8 cellular contexts compared by ENCODE assay signal in the genomic region with DNA sequence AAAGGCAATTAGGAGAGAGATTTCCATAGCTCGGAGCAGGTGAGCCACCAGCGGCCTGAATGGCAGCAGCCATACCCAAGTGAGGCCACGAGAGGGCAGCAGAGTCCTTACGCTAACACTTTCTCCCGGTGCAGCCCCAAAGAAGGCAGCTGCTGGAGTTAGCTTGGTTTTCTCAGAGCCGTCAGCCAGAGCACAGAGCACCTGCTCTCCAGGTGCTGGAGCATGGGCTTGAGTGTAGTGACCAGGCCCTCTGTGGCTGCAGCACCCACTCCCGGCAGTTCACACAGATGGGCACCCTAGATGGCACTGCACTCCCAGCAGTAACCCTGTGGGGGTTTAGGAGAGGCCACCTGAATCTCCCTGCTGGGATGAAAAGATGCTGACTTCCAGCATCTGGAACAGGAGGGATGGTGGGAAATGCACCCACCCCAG. TPM values are rescaled to one million over a fixed set of nuclear protein-coding genes. Genes with fewer than 3 reads are reported as not detected.
DNase-seq lines count a peak whose midpoint lies in the region; ATAC-seq and TF ChIP-seq lines count a peak whose summit lies in the region.

No MANE protein-coding gene starts in this region.

- H3K36me3 ChIP-seq in HCT116 (ENCODE audit: control insufficient read depth in 1 of 2, insufficient read depth in 2 of 2, low read length in 2 of 2) (no peaks in the 10 kb centered on the region), SU-DHL-6 (ENCODE audit: low read length) (no peaks in the 10 kb centered on the region), heart left ventricle (no peaks in the 10 kb centered on the region), uterus (no peaks in the 10 kb centered on the region)

- POLR2A ChIA-PET in HCT116 (lab: Charles Lee): interaction anchor here (0.7 to 3.1 kb wide), 4 partner anchors 11 to 52 kb away, joined by 3 to 16 read pairs (median 3); a partner anchor contains a TSS
- POLR2A ChIA-PET in activated naive CD8-positive, alpha-beta T cell treated with anti-CD3 and anti-CD28 coated beads, Interleukin-2, amount 10 ng/mL, durations not matched to agents 7 days and 5 days (lab: Charles Lee): interaction anchor here (0.9 to 5.2 kb wide), 6 partner anchors 13 to 57 kb away, joined by 3 to 41 read pairs (median 18); a partner anchor contains a TSS

- no peak overlapping the region for H3K27ac ChIP-seq in HCT116 (ENCODE audit: low read depth, low read length)
- H3K27ac ChIP-seq in SU-DHL-6 (ENCODE audit: low read depth, low read length): peak overlapping the region; percentile 80
- H3K27ac ChIP-seq in heart left ventricle: no peak overlapping the region
- H3K27ac ChIP-seq in uterus: no peak overlapping the region

- 10 to 20% (median 12%) methylated on average over 5 to 7 of the region's 7 CpGs; no CpG with 5 or more reads in 1 of the 4 donors for WGBS in heart left ventricle, 4 donors

- BruUV-seq in HCT116 (replicated peaks; lab: Mats Ljungman, UMichigan): no TSS peak

- H3K4me3 Mint-ChIP-seq in activated naive CD8-positive, alpha-beta T cell treated with anti-CD3 and anti-CD28 coated beads, Interleukin-2, amount 10 ng/mL, durations not matched to agents 7 days and 5 days: no peak overlapping the region
- H3K4me3 Mint-ChIP-seq in progenitor cell of endocrine pancreas (ENCODE audit: low read depth): no peak overlapping the region

- no peaks in the 10 kb centered on the region for H3K9me3 Mint-ChIP-seq in activated naive CD8-positive, alpha-beta T cell treated with anti-CD3 and anti-CD28 coated beads, Interleukin-2, amount 10 ng/mL, durations not matched to agents 7 days and 5 days
- H3K9me3 Mint-ChIP-seq in progenitor cell of endocrine pancreas (ENCODE audit: low read depth): no peaks in the 10 kb centered on the region

- H3K9ac ChIP-seq in HCT116 (ENCODE audit: low read length): no peak overlapping the region
- peak overlapping the region; percentile 28; the same call in 1 of the 2 replicates for H3K9ac ChIP-seq in SU-DHL-6 (ENCODE audit: low read length)

- H3K36me3 Mint-ChIP-seq in activated naive CD8-positive, alpha-beta T cell treated with anti-CD3 and anti-CD28 coated beads, Interleukin-2, amount 10 ng/mL, durations not matched to agents 7 days and 5 days: no peaks in the 10 kb centered on the region
- H3K36me3 Mint-ChIP-seq in progenitor cell of endocrine pancreas (ENCODE audit: insufficient read depth): peaks cover 2% of the 10 kb centered on the region

- RAD21 ChIA-PET in HCT116 (lab: Charles Lee; ENCODE audit: low non-redundant PET in 1 of 2, low total read pairs in 2 of 2, uncharacterized antibody in 2 of 2, unreplicated experiment in 2 of 2): interaction anchor here (0.8 to 3.3 kb wide), 14 partner anchors 21 to 123 kb away, joined by 3 to 60 read pairs (median 6); a partner anchor contains a TSS

- TF ChIP-seq POLR2A in HCT116 (IDR thresholded peaks at IDR 0.05; ENCODE audit: borderline replicate concordance, extremely low read depth, insufficient read depth, insufficient read length): no peak
- no peak for TF ChIP-seq POLR2A in heart left ventricle (IDR thresholded peaks at IDR 0.05)
- TF ChIP-seq POLR2A in uterus (IDR thresholded peaks at IDR 0.05): no peak

- TF ChIP-seq RAD21 in HCT116 (IDR thresholded peaks at IDR 0.05; ENCODE audit: low read depth): peak; percentile 100

- no peaks in the 10 kb centered on the region for H3K79me2 ChIP-seq in HCT116 (ENCODE audit: insufficient read depth, low read length)
- H3K79me2 ChIP-seq in SU-DHL-6 (ENCODE audit: insufficient read depth, low read length): no peaks in the 10 kb centered on the region

- H4K20me1 ChIP-seq in HCT116 (ENCODE audit: insufficient read depth) (no peaks in the 10 kb centered on the region), SU-DHL-6 (ENCODE audit: low read depth, low read length) (no peaks in the 10 kb centered on the region)

- DNase-seq in DMS114 treated with DMSO at 0.1 percent for 48 hours (lab: John Stamatoyannopoulos, UW; ENCODE audit: unreplicated experiment) (peak; percentile 52), HCT116 (ENCODE audit: low read depth, low spot score) (peak; percentile 48), NCI-H1417 (lab: John Stamatoyannopoulos, UW) (peak; percentile 85 to 97 (median 92)), heart left ventricle (peak; percentile 75 to 90 (median 80)), progenitor cell of endocrine pancreas (ENCODE audit: low spot score, unreplicated experiment) (peak; percentile 77), uterus (peak; percentile 84 to 86)
- peak; percentile 86 for DNase-seq in activated naive CD8-positive, alpha-beta T cell treated with anti-CD3 and anti-CD28 coated beads, Interleukin-2, amount 10 ng/mL, durations not matched to agents 7 days and 5 days

- H3K9me3 ChIP-seq in HCT116 (ENCODE audit: control insufficient read depth in 1 of 2, insufficient read depth in 1 of 2, low read depth in 1 of 2, low read length in 2 of 2) (no peaks in the 10 kb centered on the region), SU-DHL-6 (ENCODE audit: insufficient read depth, low read length) (no peaks in the 10 kb centered on the region), heart left ventricle (no peaks in the 10 kb centered on the region), uterus (no peaks in the 10 kb centered on the region)

- H3K27me3 ChIP-seq in HCT116 (ENCODE audit: insufficient read depth, low read length) (no peaks in the 10 kb centered on the region), SU-DHL-6 (ENCODE audit: low read length) (no peaks in the 10 kb centered on the region), heart left ventricle (no peaks in the 10 kb centered on the region), uterus (no peaks in the 10 kb centered on the region)

- H3K9me2 ChIP-seq in HCT116 (ENCODE audit: insufficient read depth) (no peaks in the 10 kb centered on the region), SU-DHL-6 (replicated peaks; ENCODE audit: insufficient read depth, low read length) (no peaks in the 10 kb centered on the region)

- peaks cover 7% of the 10 kb centered on the region; the same call in 1 of the 2 replicates for H3F3A ChIP-seq in SU-DHL-6 (ENCODE audit: insufficient read depth)

- H3K4me2 ChIP-seq in HCT116 (ENCODE audit: low read length) (peak overlapping the region; percentile 19; the same call in 1 of the 2 replicates), SU-DHL-6 (ENCODE audit: low read depth, low read length, poor library complexity, severe bottlenecking) (peak overlapping the region; percentile 20)

- H3K4me3 ChIP-seq in HCT116 (replicated peaks in 1 of 2; ENCODE audit: low read depth in 1 of 2, low read length in 2 of 2) (no peak overlapping the region), SU-DHL-6 (ENCODE audit: insufficient read depth, low read length, poor library complexity, severe bottlenecking) (no peak overlapping the region), heart left ventricle (no peak overlapping the region), uterus (no peak overlapping the region)

- intact Hi-C loops in HCT116 (cut with micrococcal nuclease): loop anchor here (1.0 to 10.0 kb wide), 4 partner anchors 48 to 361 kb away; a partner anchor contains a TSS
- intact Hi-C loops in heart left ventricle (cut with DNase I): loop anchor here in 9 of 10 donors (1.0 to 10.0 kb wide), 4 partner anchors 51 to 251 kb away; no protein-coding TSS in a partner anchor
- intact Hi-C loops in uterus (cut with DNase I; ENCODE audit: low total_unique reads): loop anchor here (2.0 kb wide), 1 partner anchor 51 kb away; no protein-coding TSS in a partner anchor

- CTCF ChIA-PET in HCT116 (lab: Charles Lee): interaction anchor here (0.6 to 9.3 kb wide), 29 partner anchors 9 to 358 kb away, joined by 3 to 397 read pairs (median 6); a partner anchor contains a TSS

- H2AFZ ChIP-seq in HCT116 (ENCODE audit: low read depth, low read length, poor library complexity, severe bottlenecking) (no peak overlapping the region), SU-DHL-6 (ENCODE audit: low read depth, low read length, severe bottlenecking) (no peak overlapping the region)

- H3K4me1 ChIP-seq in HCT116 (ENCODE audit: control insufficient read depth in 1 of 2, insufficient read depth in 2 of 2, low read length in 2 of 2) (peaks cover 17 to 34% of the 10 kb centered on the region in 2 experiments), heart left ventricle (peaks cover 0 to 33% (median 11%) of the 10 kb centered on the region in 12 donors), uterus (no peaks in the 10 kb centered on the region)

- peaks cover 7% of the 10 kb centered on the region for H3K27me3 Mint-ChIP-seq in activated naive CD8-positive, alpha-beta T cell treated with anti-CD3 and anti-CD28 coated beads, Interleukin-2, amount 10 ng/mL, durations not matched to agents 7 days and 5 days
- peaks cover 4% of the 10 kb centered on the region for H3K27me3 Mint-ChIP-seq in progenitor cell of endocrine pancreas

- TF ChIP-seq CTCF in HCT116 (IDR thresholded peaks at IDR 0.05 in 2 of 3, conservative IDR thresholded peaks at IDR 0.05 in 1 of 3; ENCODE audit: borderline replicate concordance in 1 of 3, insufficient read depth in 1 of 3, low read depth in 2 of 3, low read length in 2 of 3) (peak; percentile 97 to 99 (median 98)), SU-DHL-6 (IDR thresholded peaks at IDR 0.05; ENCODE audit: insufficient read depth, low read length, poor library complexity, severe bottlenecking) (peak; percentile 88), heart left ventricle (IDR thresholded peaks at IDR 0.05) (peak; percentile 93 to 99 (median 99)), progenitor cell of endocrine pancreas (IDR thresholded peaks at IDR 0.05; ENCODE audit: unreplicated experiment) (peak; percentile 94), uterus (IDR thresholded peaks at IDR 0.05) (peak; percentile 96 to 98 (median 98))

- ATAC-seq in HCT116 (peak; percentile 79), heart left ventricle (peak; percentile 70 to 87 (median 78))
- ATAC-seq in activated naive CD8-positive, alpha-beta T cell treated with anti-CD3 and anti-CD28 coated beads, Interleukin-2, amount 10 ng/mL, durations not matched to agents 7 days and 5 days (ENCODE audit: low read depth): peak; percentile 79

- H3K4me1 Mint-ChIP-seq in activated naive CD8-positive, alpha-beta T cell treated with anti-CD3 and anti-CD28 coated beads, Interleukin-2, amount 10 ng/mL, durations not matched to agents 7 days and 5 days: peaks cover 9% of the 10 kb centered on the region
- peaks cover 5% of the 10 kb centered on the region for H3K4me1 Mint-ChIP-seq in progenitor cell of endocrine pancreas (ENCODE audit: low read depth)

- H3K27ac Mint-ChIP-seq in activated naive CD8-positive, alpha-beta T cell treated with anti-CD3 and anti-CD28 coated beads, Interleukin-2, amount 10 ng/mL, durations not matched to agents 7 days and 5 days: no peak overlapping the region
- H3K27ac Mint-ChIP-seq in progenitor cell of endocrine pancreas: no peak overlapping the region

RNA-seq across cellular contexts. Expression of a gene that starts 45.8 kb away (rescaled TPM):
- 2.7 TPM for total RNA-seq in HCT116 (2021; ENCODE audit: unreplicated experiment)
- 2.5 and 2.6 TPM in 2 replicates for polyA plus RNA-seq in HCT116 (2012)
- total RNA-seq in activated naive CD8-positive, alpha-beta T cell treated with anti-CD3 and anti-CD28 coated beads, Interleukin-2, amount 10 ng/mL, durations not matched to agents 7 days and 5 days: 1 to 10 TPM; 3.4 to 4.4 TPM
- total RNA-seq in heart left ventricle: 1 to 10 TPM in 8 of 9 donors, under 1 TPM in 1; 0.97 to 5.1 (median 2.1) TPM
- 1 to 10 TPM; 1.4 to 2.0 TPM for polyA plus RNA-seq in heart left ventricle
- total RNA-seq in progenitor cell of endocrine pancreas: 4.6 and 5.0 TPM in 2 replicates
- 1 to 10 TPM; 2.4 to 6.1 (median 5.3) TPM for total RNA-seq in uterus

RNA-seq across cellular contexts. Expression of a gene that starts 48.0 kb away (rescaled TPM):
- total RNA-seq in HCT116 (2021; ENCODE audit: unreplicated experiment) (3.0 TPM), heart left ventricle (1 to 10 TPM in 3 of 9 donors, under 1 TPM in 6; 0.25 to 2.6 (median 0.82) TPM), progenitor cell of endocrine pancreas (4.5 and 5.6 TPM in 2 replicates), uterus (1 to 10 TPM in 2 of 4 donors, under 1 TPM in 1, not detected in 1; 0.73 to 2.0 (median 1.5) TPM)
- 1.4 and 1.5 TPM in 2 replicates for polyA plus RNA-seq in HCT116 (2012)
- 10 to 100 TPM; 13.0 to 14.7 TPM for total RNA-seq in activated naive CD8-positive, alpha-beta T cell treated with anti-CD3 and anti-CD28 coated beads, Interleukin-2, amount 10 ng/mL, durations not matched to agents 7 days and 5 days
- polyA plus RNA-seq in heart left ventricle: under 1 TPM; 0.46 to 0.50 TPM
